ENCODE assay signal across 11 cellular contexts in the genomic region with DNA sequence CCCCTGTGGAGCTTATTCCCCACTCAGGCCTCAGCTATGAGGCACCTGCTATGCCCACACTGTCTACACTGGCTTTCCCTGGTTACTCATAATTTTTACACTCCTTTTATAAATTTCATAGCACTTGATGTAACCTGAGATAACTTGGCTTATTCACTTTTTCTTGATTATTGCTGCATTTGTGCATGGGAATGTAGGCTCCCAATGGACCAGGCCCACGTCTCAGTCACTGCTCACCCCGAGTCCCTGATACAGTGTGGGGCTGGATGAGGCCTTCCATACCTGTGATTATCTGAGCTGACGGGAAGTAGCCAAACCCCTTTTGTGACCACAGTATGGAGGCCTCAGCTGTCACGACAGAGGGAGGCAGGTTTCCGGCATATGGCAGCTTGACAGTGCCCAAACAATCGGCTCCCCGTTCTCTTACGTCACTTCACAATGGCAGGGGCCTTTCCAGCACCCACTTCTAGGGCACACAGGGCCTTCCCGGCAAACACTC.
"Had no signal": no experiment of that assay in that cellular context is flagged by ENCODE, and none has a peak within 500 bp of the region (broad histone marks: within the 10 kb centered on the region; RNA-seq: fewer than 3 reads in every experiment).

No MANE protein-coding gene starts in this region.

- H3K4me3 ChIP-seq: GM23248, GM23338, HAP-1 had no signal

- H3K9me3 ChIP-seq: HAP-1 had no signal

- ATAC-seq: GM23338, HCT116 had no signal

- H3K9ac ChIP-seq: GM23248 had no signal

- H2AFZ ChIP-seq: GM23248, GM23338 had no signal

- H3K4me1 ChIP-seq: HAP-1 had no signal

- FAIRE-seq: H1, H54 had no signal

- H3K27ac ChIP-seq: GM23248 had no signal

- DNase-seq: GM23248, GOT3, H7, H9, HCEC 1CT, HFFc6 had no signal

- H3K4me2 ChIP-seq: GM23338 had no signal

- H3K36me3 ChIP-seq: HAP-1 had no signal
